In the genomic region with DNA sequence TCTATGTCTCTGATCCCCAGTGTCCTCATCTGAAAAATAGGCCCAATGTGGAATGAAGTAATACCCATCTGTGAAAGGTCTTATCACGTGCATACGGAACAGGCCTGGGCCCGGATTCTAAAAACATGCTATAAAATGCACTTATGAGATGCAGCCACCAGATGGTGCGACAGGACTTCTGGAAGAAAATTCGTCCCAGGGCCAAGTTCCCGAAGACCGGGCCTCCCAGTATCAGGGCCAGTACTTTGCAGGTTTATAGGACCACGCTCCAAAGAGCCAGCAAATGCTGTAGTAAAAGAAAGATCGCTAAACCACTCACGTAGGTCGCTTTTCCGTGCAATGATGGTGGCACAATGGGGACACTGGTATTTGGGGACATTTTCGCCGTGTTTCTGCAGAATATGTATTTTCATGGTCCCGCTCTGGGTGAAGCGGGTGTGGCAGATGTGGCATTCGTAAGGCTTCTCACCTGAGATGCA, we compare ENCODE assay signal across 9 cellular contexts. TPM values are rescaled to one million over a fixed set of nuclear protein-coding genes. Genes with fewer than 3 reads are reported as not detected.
DNase-seq lines count a peak whose midpoint lies in the region; ATAC-seq and TF ChIP-seq lines count a peak whose summit lies in the region.
"Had no signal": no experiment of that assay in that cellular context is flagged by ENCODE, and none has a peak within 500 bp of the region (broad histone marks: within the 10 kb centered on the region; RNA-seq: fewer than 3 reads in every experiment).

No MANE protein-coding gene starts in this region.

- H3K4me3 ChIP-seq in HAP-1 (no peak overlapping the region), PC-3 (ENCODE audit: low read length) (no peak overlapping the region)

- H4K20me1 ChIP-seq in PC-3 (ENCODE audit: low read length) = no peaks in the 10 kb centered on the region

- peak overlapping the region; percentile 46 for H2AFZ ChIP-seq in PC-3 (ENCODE audit: low read length)

- no peaks in the 10 kb centered on the region; the same call in 1 of the 2 replicates for H3K4me1 ChIP-seq in HAP-1
- no peaks in the 10 kb centered on the region for H3K4me1 ChIP-seq in PC-3 (ENCODE audit: insufficient read depth, low read length)

- in situ Hi-C loops in HAP-1 (cut with MboI; ENCODE audit: low sequenced_read_pairs) = loop anchor here (5.0 kb wide), 1 partner anchor 693 kb away; no protein-coding TSS in a partner anchor

- ATAC-seq in PC-3 (peak; percentile 60), GM18858 (IDR thresholded peaks at IDR 0.05; ENCODE audit: unreplicated experiment) (no peak)

- intact Hi-C loops in PC-3 (cut with micrococcal nuclease) = loop anchor here (1.0 to 5.0 kb wide), 3 partner anchors 80 to 938 kb away; no protein-coding TSS in a partner anchor

- CTCF ChIA-PET in PC-3 (lab: Charles Lee) = no interaction called here

- no peaks in the 10 kb centered on the region for H3F3A ChIP-seq in PC-3 (ENCODE audit: low read length, unreplicated experiment)

- no peak overlapping the region for H3K9ac ChIP-seq in PC-3 (ENCODE audit: low read length)

- H3K27me3 ChIP-seq in HAP-1 (ENCODE audit: low read depth) (no peaks in the 10 kb centered on the region), PC-3 (ENCODE audit: low read length) (no peaks in the 10 kb centered on the region)

- H3K9me3 ChIP-seq in HAP-1 (no peaks in the 10 kb centered on the region), PC-3 (ENCODE audit: low read length) (no peaks in the 10 kb centered on the region)

- H3K27ac ChIP-seq in PC-3 (ENCODE audit: low read length) (no peak overlapping the region), caudate nucleus (ENCODE audit: low read depth, low read length) (no peak overlapping the region)

- H3K36me3 ChIP-seq in HAP-1 (replicated peaks) (no peaks in the 10 kb centered on the region), PC-3 (ENCODE audit: low read depth, low read length) (no peaks in the 10 kb centered on the region)

- TF ChIP-seq CTCF in PC-3 (conservative IDR thresholded peaks at IDR 0.05; ENCODE audit: low read depth, low read length) = peak; percentile 96

- BruUV-seq in PC-3 (replicated peaks; lab: Mats Ljungman, UMichigan) = no TSS peak

- no peaks in the 10 kb centered on the region for H3K9me2 ChIP-seq in PC-3 (replicated peaks; ENCODE audit: low read length)

- DNase-seq in CD1c-positive myeloid dendritic cell (ENCODE audit: extremely low spot score) (peak; percentile 74), HAP-1 (ENCODE audit: low spot score in 2 of 2) (peak; percentile 39 to 78), PC-3 (peak; percentile 88), caudate nucleus (lab: John Stamatoyannopoulos, UW) (peak in 51 of 61 donors; percentile 6 to 78 (median 32)), islet precursor cell (peak; percentile 78), NCI-H187 treated with DMSO at 0.1 percent for 48 hours (lab: John Stamatoyannopoulos, UW) (no peak)
- DNase-seq in stimulated activated CD4-positive, alpha-beta T cell treated with anti-CD3 and anti-CD28 coated beads, Interleukin-4, amount 100 ng/mL, for 4 hours = peak; percentile 4 to 12
- DNase-seq: naive B cell had no signal

- POLR2A ChIA-PET in PC-3 (lab: Charles Lee; ENCODE audit: unreplicated experiment) = no interaction called here

- no peak overlapping the region for H3K4me2 ChIP-seq in PC-3 (ENCODE audit: low read length)

- no peaks in the 10 kb centered on the region for H3K79me2 ChIP-seq in PC-3 (ENCODE audit: low read length)

RNA-seq across cellular contexts. Expression of a gene that starts 10.6 kb away (rescaled TPM):
- total RNA-seq in PC-3 (2014; rRNA removed) = not detected in 2 replicates

RNA-seq across cellular contexts. Expression of a gene that starts 46.6 kb away (rescaled TPM):
- not detected in 2 replicates for total RNA-seq in PC-3 (2014; rRNA removed)
